Comparison of ENCODE assay signal across 27 cellular contexts in genomic region chr7:6299774-6300173, GRCh38.
"Had no signal": no experiment of that assay in that cellular context is flagged by ENCODE, and none has a peak within 500 bp of the region (broad histone marks: within the 10 kb centered on the region; RNA-seq: fewer than 3 reads in every experiment).

No MANE protein-coding gene starts in this region.

- DNase-seq: activated CD4-positive, alpha-beta T cell treated with anti-CD3 and anti-CD28 coated beads for 48 hours; activated CD4-positive, alpha-beta T cell treated with anti-CD3 and anti-CD28 coated beads, Interleukin-2, amount 50 U/mL, for 48 hours; activated CD8-positive, alpha-beta memory T cell treated with anti-CD3 and anti-CD28 coated beads for 24 hours; activated effector memory CD4-positive, alpha-beta T cell treated with anti-CD3 and anti-CD28 coated beads, Interleukin-2, amount 50 U/mL, for 16 hours; activated naive CD4-positive, alpha-beta T cell treated with anti-CD3 and anti-CD28 coated beads, Interleukin-2, amount 10 ng/mL, durations not matched to agents 7 days and 5 days; activated naive CD8-positive, alpha-beta T cell treated with anti-CD3 and anti-CD28 coated beads, Interleukin-2, amount 10 ng/mL, durations not matched to agents 7 days and 5 days; cerebellar nuclear complex; colonic mucosa; effector CD8-positive, alpha-beta T cell; esophagus squamous epithelium; foreskin melanocyte; heart right ventricle; left lung; mesendoderm; natural killer cell; occipital lobe; psoas muscle; sigmoid colon; stimulated activated CD4-positive, alpha-beta T cell treated with anti-CD3 and anti-CD28 coated beads, Interleukin-1b, Interleukin-23, amount 100 ng/mL, for 48 hours; stimulated activated CD4-positive, alpha-beta T cell treated with anti-CD3 and anti-CD28 coated beads, Interleukin-4, amount 100 ng/mL, for 4 hours; stimulated activated CD8-positive, alpha-beta memory T cell treated with anti-CD3 and anti-CD28 coated beads, Interleukin-4, amount 100 ng/mL, for 48 hours; stomach; thyroid gland; upper lobe of left lung; WERI-Rb-1 had no signal

- ATAC-seq: activated CD4-positive, CD25-positive, alpha-beta regulatory T cell treated with anti-CD3 and anti-CD28 coated beads, Interleukin-2, amount 50 U/mL, for 24 hours; heart right ventricle; left lung; natural killer cell; psoas muscle; stimulated activated memory B cell treated with anti-CD40 and anti-IgM and Interleukin-4, amounts not matched to agents 10 μg/mL and 1 μg/mL and 100 μg/mL, for 72 hours had no signal
